Comparison of ENCODE assay signal across 1 cellular context in genomic region chr16:56931769-56932587, GRCh38.
TF ChIP-seq lines count a peak whose summit lies in the region.

A gene with protein sequence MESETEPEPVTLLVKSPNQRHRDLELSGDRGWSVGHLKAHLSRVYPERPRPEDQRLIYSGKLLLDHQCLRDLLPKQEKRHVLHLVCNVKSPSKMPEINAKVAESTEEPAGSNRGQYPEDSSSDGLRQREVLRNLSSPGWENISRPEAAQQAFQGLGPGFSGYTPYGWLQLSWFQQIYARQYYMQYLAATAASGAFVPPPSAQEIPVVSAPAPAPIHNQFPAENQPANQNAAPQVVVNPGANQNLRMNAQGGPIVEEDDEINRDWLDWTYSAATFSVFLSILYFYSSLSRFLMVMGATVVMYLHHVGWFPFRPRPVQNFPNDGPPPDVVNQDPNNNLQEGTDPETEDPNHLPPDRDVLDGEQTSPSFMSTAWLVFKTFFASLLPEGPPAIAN (plus strand): TSS chr16:56932142. CDS start chr16:56932245, 103 bp downstream.

TF ChIP-seq in HEK293, 187 proteins besides CTCF, POLR2A, EP300 and RAD21 (continued from another document):
- TF ChIP-seq ZBTB49 (tag by site-specific recombination; IDR thresholded peaks at IDR 0.05; ENCODE audit: low read depth) (no peak), GLI2 (tag by site-specific recombination; IDR thresholded peaks at IDR 0.05; ENCODE audit: borderline replicate concordance, low read depth) (no peak), ZNF23 (tag by site-specific recombination; IDR thresholded peaks at IDR 0.05; ENCODE audit: borderline replicate concordance) (no peak; the same call in 1 of the 2 replicates), KLF1 (tag by site-specific recombination; IDR thresholded peaks at IDR 0.05) (no peak; the same call in 1 of the 2 replicates), ZNF394 (tag by site-specific recombination; IDR thresholded peaks at IDR 0.05; ENCODE audit: borderline replicate concordance) (peak; percentile 37; the same call in 1 of the 2 replicates), ZNF560 (tag by site-specific recombination; IDR thresholded peaks at IDR 0.05; ENCODE audit: borderline replicate concordance) (no peak), ZNF426 (tag by site-specific recombination; IDR thresholded peaks at IDR 0.05) (no peak)
- TF ChIP-seq, protein P1, sequence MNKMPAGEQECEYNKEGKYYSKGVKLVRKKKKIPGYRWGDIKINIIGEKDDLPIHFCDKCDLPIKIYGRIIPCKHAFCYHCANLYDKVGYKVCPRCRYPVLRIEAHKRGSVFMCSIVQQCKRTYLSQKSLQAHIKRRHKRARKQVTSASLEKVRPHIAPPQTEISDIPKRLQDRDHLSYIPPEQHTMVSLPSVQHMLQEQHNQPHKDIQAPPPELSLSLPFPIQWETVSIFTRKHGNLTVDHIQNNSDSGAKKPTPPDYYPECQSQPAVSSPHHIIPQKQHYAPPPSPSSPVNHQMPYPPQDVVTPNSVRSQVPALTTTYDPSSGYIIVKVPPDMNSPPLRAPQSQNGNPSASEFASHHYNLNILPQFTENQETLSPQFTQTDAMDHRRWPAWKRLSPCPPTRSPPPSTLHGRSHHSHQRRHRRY (tag by site-specific recombination; IDR thresholded peaks at IDR 0.05): no peak
